In genomic region chr11:924406-925157, GRCh38 we compare ENCODE assay signal across 15 cellular contexts. TPM values are rescaled to one million over a fixed set of nuclear protein-coding genes. Genes with fewer than 3 reads are reported as not detected.
A peak's percentile ranks its signal among the peaks of the same experiment; 100 is the strongest.
DNase-seq lines count a peak whose midpoint lies in the region; ATAC-seq and TF ChIP-seq lines count a peak whose summit lies in the region.
"Had no signal": no experiment of that assay in that cellular context is flagged by ENCODE, and none has a peak within 500 bp of the region (broad histone marks: within the 10 kb centered on the region; RNA-seq: fewer than 3 reads in every experiment).

No MANE protein-coding gene starts in this region.

- CTCF ChIA-PET in Caco-2 (lab: Charles Lee): interaction anchor here (0.7 to 1.8 kb wide), 2 partner anchors 27 to 280 kb away, joined by 4 to 7 read pairs; no protein-coding TSS in a partner anchor

- ATAC-seq in HG02981 (IDR thresholded peaks at IDR 0.05; ENCODE audit: unreplicated experiment): no peak

- H3K9me3 ChIP-seq in endodermal cell (ENCODE audit: control insufficient read depth, low read length) (no peaks in the 10 kb centered on the region), uterus (no peaks in the 10 kb centered on the region), Caco-2 (no peaks in the 10 kb centered on the region)
- H3K9me3 ChIP-seq: colonic mucosa had no signal

- H3K9me3 Mint-ChIP-seq in endodermal cell (no peaks in the 10 kb centered on the region), neural crest cell (no peaks in the 10 kb centered on the region), Caco-2 (ENCODE audit: unreplicated experiment) (no peaks in the 10 kb centered on the region)
- H3K9me3 Mint-ChIP-seq: stimulated activated naive CD8-positive, alpha-beta T cell treated with anti-CD3 and anti-CD28 coated beads, Interleukin-15, Interleukin-2, amounts not matched to agents 100 ng/mL and 50 ng/mL, for 24 hours had no signal

- TF ChIP-seq POLR2A in uterus (IDR thresholded peaks at IDR 0.05): no peak

- BruUV-seq in Caco-2 (replicated peaks; lab: Mats Ljungman, UMichigan): no TSS peak

- 94% methylated on average over 4 to 18 of the region's 18 CpGs for WGBS in endodermal cell (ENCODE audit: insufficient coverage in 1 of 2, insufficient read length in 1 of 2), 2 experiments

- H3K27ac Mint-ChIP-seq in endodermal cell (no peak overlapping the region), neural crest cell (ENCODE audit: unreplicated experiment) (no peak overlapping the region), Caco-2 (ENCODE audit: unreplicated experiment) (no peak overlapping the region)

- H3K27me3 Mint-ChIP-seq in endodermal cell (ENCODE audit: insufficient read depth): no peaks in the 10 kb centered on the region
- H3K27me3 Mint-ChIP-seq in neural crest cell (ENCODE audit: low read depth): no peaks in the 10 kb centered on the region
- no peaks in the 10 kb centered on the region for H3K27me3 Mint-ChIP-seq in Caco-2 (ENCODE audit: insufficient read depth, unreplicated experiment)
- H3K27me3 Mint-ChIP-seq: stimulated activated naive CD8-positive, alpha-beta T cell treated with anti-CD3 and anti-CD28 coated beads, Interleukin-15, Interleukin-2, amounts not matched to agents 100 ng/mL and 50 ng/mL, for 24 hours had no signal

- H3K4me1 ChIP-seq in endodermal cell (ENCODE audit: control insufficient read depth, insufficient read depth, low read length) (no peaks in the 10 kb centered on the region), uterus (peaks cover 0 to 6% of the 10 kb centered on the region in 2 donors), Caco-2 (peaks cover 15% of the 10 kb centered on the region; the same call in 1 of the 2 replicates)

- H3K27ac ChIP-seq in endodermal cell (ENCODE audit: low read depth, low read length): no peak overlapping the region
- H3K27ac ChIP-seq in uterus: peak overlapping the region; percentile 84 to 89
- H3K27ac ChIP-seq: colonic mucosa, SK-N-MC had no signal

- H3K9ac ChIP-seq in endodermal cell (ENCODE audit: extremely low read depth, low read length, poor library complexity, severe bottlenecking): no peak overlapping the region

- no peak overlapping the region for H3K4me3 Mint-ChIP-seq in endodermal cell
- peak overlapping the region; percentile 69 for H3K4me3 Mint-ChIP-seq in neural crest cell
- no peak overlapping the region for H3K4me3 Mint-ChIP-seq in Caco-2 (ENCODE audit: unreplicated experiment)
- H3K4me3 Mint-ChIP-seq: stimulated activated naive CD8-positive, alpha-beta T cell treated with anti-CD3 and anti-CD28 coated beads, Interleukin-15, Interleukin-2, amounts not matched to agents 100 ng/mL and 50 ng/mL, for 24 hours had no signal

- peak; percentile 27 for DNase-seq in activated T-cell treated with anti-CD3 and anti-CD28 coated beads, Interleukin-2, amount 50 U/mL, for 1 hour
- no peak for DNase-seq in activated T-cell treated with anti-CD3 and anti-CD28 coated beads for 4 hours
- DNase-seq in endodermal cell: peak; percentile 52
- no peak for DNase-seq in neural crest cell (ENCODE audit: low read depth, low spot score)
- peak; percentile 31 to 32 for DNase-seq in uterus
- DNase-seq in HK-2 (ENCODE audit: unreplicated experiment): no peak
- no peak for DNase-seq in Caco-2
- DNase-seq: activated CD4-positive, alpha-beta T cell treated with anti-CD3 and anti-CD28 coated beads for 1 hour; activated effector memory CD4-positive, alpha-beta T cell treated with Interleukin-2 at 50 U/mL for 16 hours; colonic mucosa; DMS53; stimulated activated CD4-positive, alpha-beta T cell treated with anti-CD3 and anti-CD28 coated beads, Interleukin-4, amount 100 ng/mL, for 1 hour had no signal

- H3K27me3 ChIP-seq in endodermal cell (ENCODE audit: control insufficient read depth, insufficient read depth, low read length, poor library complexity, severe bottlenecking): no peaks in the 10 kb centered on the region
- H3K27me3 ChIP-seq in uterus: no peaks in the 10 kb centered on the region
- no peaks in the 10 kb centered on the region for H3K27me3 ChIP-seq in Caco-2 (replicated peaks; ENCODE audit: control insufficient read depth, insufficient read depth, low read length)
- H3K27me3 ChIP-seq: colonic mucosa had no signal

- H3K36me3 ChIP-seq in endodermal cell (ENCODE audit: control insufficient read depth, insufficient read depth, low read length) (peaks cover 23% of the 10 kb centered on the region), uterus (no peaks in the 10 kb centered on the region), Caco-2 (ENCODE audit: control insufficient read depth, insufficient read depth, low read length) (no peaks in the 10 kb centered on the region)
- H3K36me3 ChIP-seq: colonic mucosa had no signal

- H3K4me3 ChIP-seq in endodermal cell (ENCODE audit: low read length) (no peak overlapping the region), uterus (peak overlapping the region in 1 of 2 donors; percentile 84), Caco-2 (ENCODE audit: low read depth, low read length) (no peak overlapping the region)

- POLR2A ChIA-PET in Caco-2 (lab: Charles Lee): no interaction called here

- H3K4me1 Mint-ChIP-seq in endodermal cell (peaks cover 12% of the 10 kb centered on the region), neural crest cell (peaks cover 23% of the 10 kb centered on the region), Caco-2 (ENCODE audit: low read depth, unreplicated experiment) (peaks cover 6% of the 10 kb centered on the region)

- TF ChIP-seq CTCF in endodermal cell (conservative IDR thresholded peaks at IDR 0.05) (no peak), neural crest cell (conservative IDR thresholded peaks at IDR 0.05) (no peak), uterus (IDR thresholded peaks at IDR 0.05) (no peak), Caco-2 (IDR thresholded peaks at IDR 0.05; ENCODE audit: insufficient read depth in 1 of 2, low read depth in 1 of 2, low read length in 1 of 2, severe bottlenecking in 1 of 2, unreplicated experiment in 1 of 2) (no peak)

- intact Hi-C loops in uterus (cut with DNase I; ENCODE audit: low total_unique reads) (no loop called here), Caco-2 (cut with micrococcal nuclease; ENCODE audit: unreplicated experiment) (no loop called here)

- H3K36me3 Mint-ChIP-seq in endodermal cell (ENCODE audit: low read depth) (peaks cover 11% of the 10 kb centered on the region), neural crest cell (ENCODE audit: low read depth) (no peaks in the 10 kb centered on the region), Caco-2 (ENCODE audit: insufficient read depth, unreplicated experiment) (peaks cover 25% of the 10 kb centered on the region)

RNA-seq across cellular contexts. Expression of gene AP2A2, which starts 1.1 kb away (rescaled TPM):
- 10 to 100 TPM; 79.4 to 97.7 TPM for total RNA-seq in endodermal cell
- polyA plus RNA-seq in endodermal cell (2013, experiment 1 of 2): 62.5 TPM
- polyA plus RNA-seq in endodermal cell (2013, experiment 2 of 2): 49.7 TPM
- total RNA-seq in neural crest cell: 75.5 and 78.1 TPM in 2 replicates
- 100 to 1,000 TPM in 1 of 4 donors, 10 to 100 TPM in 3; 25.6 to 120 (median 40.4) TPM for total RNA-seq in uterus
- 122 and 130 TPM in 2 replicates for total RNA-seq in Caco-2 (2022)

RNA-seq across cellular contexts. Expression of gene CHID1, which starts 14.0 kb away (rescaled TPM):
- total RNA-seq in endodermal cell (10 to 100 TPM; 82.0 to 83.5 TPM), neural crest cell (81.8 and 82.4 TPM in 2 replicates), uterus (10 to 100 TPM; 20.3 to 57.9 (median 48.4) TPM), Caco-2 (2022) (166 and 180 TPM in 2 replicates)
- 63.9 TPM for polyA plus RNA-seq in endodermal cell (2013, experiment 1 of 2)
- 63.6 TPM for polyA plus RNA-seq in endodermal cell (2013, experiment 2 of 2)

Comparison
In these comparisons a context has a peak if more than half of its experiments do, and no peak if none do; other contexts are left out.
1. DNase-seq: peak in activated T-cell treated with anti-CD3 and anti-CD28 coated beads, Interleukin-2, amount 50 U/mL, for 1 hour (single experiment), endodermal cell (single experiment) and uterus (2 of 2); none in activated T-cell treated with anti-CD3 and anti-CD28 coated beads for 4 hours (single experiment), neural crest cell (single experiment), HK-2 (single experiment) and Caco-2 (0 of 2).